8 cellular contexts compared by ENCODE assay signal in the genomic region with DNA sequence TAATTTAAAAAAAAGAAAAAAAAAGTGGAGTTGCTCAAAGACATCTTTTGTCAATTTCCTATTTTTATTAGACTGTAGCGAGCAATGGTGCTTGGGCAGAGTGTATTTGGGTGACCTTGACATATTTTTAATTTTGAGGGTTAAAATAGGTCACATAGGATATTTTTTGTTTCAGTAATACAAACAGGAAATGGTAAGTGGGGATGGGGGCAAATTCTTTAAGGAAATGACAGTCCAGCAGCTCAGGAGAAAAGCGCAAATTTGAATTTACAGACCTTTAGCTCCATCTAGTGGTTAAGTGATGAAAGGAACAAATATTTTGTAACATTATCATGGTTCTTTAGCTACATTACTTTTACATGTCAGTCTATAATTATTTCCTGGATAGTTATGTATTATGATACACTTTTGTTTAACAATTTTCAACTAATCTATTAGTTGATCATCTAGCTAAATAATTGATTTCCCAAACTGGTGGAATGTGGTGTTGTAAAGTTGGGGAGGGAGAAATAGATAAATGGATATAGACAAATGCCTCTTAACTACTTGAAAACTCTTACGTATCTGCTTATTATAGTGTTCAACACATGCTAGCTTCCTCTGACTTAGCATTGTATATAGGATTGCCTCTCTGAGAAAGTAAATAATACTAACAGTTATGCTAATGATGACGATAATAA.
DNase-seq lines count a peak whose midpoint lies in the region; ATAC-seq and TF ChIP-seq lines count a peak whose summit lies in the region.

No MANE protein-coding gene starts in this region.

- no peaks in the 10 kb centered on the region for H3K36me3 Mint-ChIP-seq in nephron (ENCODE audit: low read depth)

- no peak for TF ChIP-seq POLR2A in GM18505 (IDR thresholded peaks at IDR 0.05; ENCODE audit: borderline replicate concordance, extremely low read depth, insufficient read depth, insufficient read length)

- no peak for ATAC-seq in GM18505 (IDR thresholded peaks at IDR 0.05; ENCODE audit: unreplicated experiment)
- ATAC-seq in HG03159 (IDR thresholded peaks at IDR 0.05; ENCODE audit: unreplicated experiment), result no peak

- no peaks in the 10 kb centered on the region for H3K27me3 Mint-ChIP-seq in nephron (ENCODE audit: low read depth)

- peaks cover 23% of the 10 kb centered on the region for H3K4me1 Mint-ChIP-seq in nephron

- TF ChIP-seq CTCF in GM12865 (IDR thresholded peaks at IDR 0.05; ENCODE audit: insufficient read depth, low read depth, low read length, missing control alignments), result peak; percentile 35
- TF ChIP-seq CTCF in RWPE1 (conservative IDR thresholded peaks at IDR 0.05; ENCODE audit: low read depth), result peak; percentile 51
- TF ChIP-seq CTCF in epithelial cell of esophagus (IDR thresholded peaks at IDR 0.05; ENCODE audit: insufficient read depth, low read depth, low read length, missing control alignments), result peak; percentile 50
- TF ChIP-seq CTCF in nephron (IDR thresholded peaks at IDR 0.05; ENCODE audit: unreplicated experiment in 3 of 3), result peak; percentile 70 to 88 (median 73)

- POLR2A ChIA-PET in RWPE1 (lab: Yijun Ruan, JAX; ENCODE audit: low non-redundant PET), result no interaction called here

- H3K27ac ChIP-seq in RWPE1, result no peak overlapping the region

- DNase-seq in AG08395 (ENCODE audit: low spot score) (peak; percentile 56), GM12865 (ENCODE audit: low read depth) (peak; percentile 66), Kasumi-1 (lab: John Stamatoyannopoulos, UW) (peak; percentile 75 to 80), RWPE1 (ENCODE audit: low spot score) (peak; percentile 50), epithelial cell of esophagus (ENCODE audit: low read depth) (peak; percentile 52)

- H3K9me3 Mint-ChIP-seq in nephron, result no peaks in the 10 kb centered on the region

- CTCF ChIA-PET in RWPE1 (lab: Yijun Ruan, JAX), result interaction anchor here (0.5 to 2.0 kb wide), 12 partner anchors 37 to 1231 kb away, joined by 3 to 18 read pairs (median 3); no protein-coding TSS in a partner anchor

- no peak overlapping the region for H3K4me3 Mint-ChIP-seq in nephron

- peak overlapping the region in 1 of 3 experiments; percentile 15 for H3K27ac Mint-ChIP-seq in nephron

- H3K4me3 ChIP-seq in GM12865 (ENCODE audit: low read depth, low read length), result no peak overlapping the region
- no peak overlapping the region for H3K4me3 ChIP-seq in epithelial cell of esophagus (ENCODE audit: low read length)
